In genomic region chr3:197949767-197950660, GRCh38 we compare ENCODE assay signal across 8 cellular contexts. TPM values are rescaled to one million over a fixed set of nuclear protein-coding genes. Genes with fewer than 3 reads are reported as not detected.
DNase-seq lines count a peak whose midpoint lies in the region; ATAC-seq and TF ChIP-seq lines count a peak whose summit lies in the region.

RPL35A (plus strand) TSS chr3:197950190; CDS start chr3:197950968, 778 bp downstream.

- peak within 1 kb of the TSS; percentile 89 for H3K56ac ChIP-seq in H9 (ENCODE audit: insufficient read length, low read depth, low read length)

- no peak within 1 kb of the TSS for H2BK20ac ChIP-seq in H9 (ENCODE audit: low read depth, low read length, poor library complexity, severe bottlenecking)

- peak within 1 kb of the TSS; percentile 95 for H3K18ac ChIP-seq in H9 (ENCODE audit: insufficient read length, low read depth, low read length)

- H3K27me3 Mint-ChIP-seq in H9 (ENCODE audit: low read depth) (no peaks in the 10 kb centered on the region; the same call in 1 of the 2 replicates), nephron progenitor cell (ENCODE audit: low read depth, poor library complexity) (peaks cover 10% of the 10 kb centered on the region)
- H3K27me3 Mint-ChIP-seq in stimulated activated naive CD8-positive, alpha-beta T cell treated with anti-CD3 and anti-CD28 coated beads, Interleukin-15, amount 100 ng/mL, for 72 hours: no peaks in the 10 kb centered on the region

- H3K4me3 Mint-ChIP-seq in H9 (peak within 1 kb of the TSS; percentile 98 to 99), nephron progenitor cell (peak within 1 kb of the TSS; percentile 98)
- peak within 1 kb of the TSS; percentile 96 to 97 for H3K4me3 Mint-ChIP-seq in stimulated activated naive CD8-positive, alpha-beta T cell treated with anti-CD3 and anti-CD28 coated beads, Interleukin-15, amount 100 ng/mL, for 72 hours

- H2BK12ac ChIP-seq in H9 (ENCODE audit: insufficient read length, low read depth, low read length): no peak within 1 kb of the TSS

- H3K27ac ChIP-seq in H9 (ENCODE audit: insufficient read length, low read depth, low read length): peak within 1 kb of the TSS; percentile 91

- H3K27me3 ChIP-seq in H9 (ENCODE audit: insufficient read depth, low read length) (no peaks in the 10 kb centered on the region), MG63 (no peaks in the 10 kb centered on the region)

- H3K27ac Mint-ChIP-seq in H9 (peak within 1 kb of the TSS; percentile 100), nephron progenitor cell (peak within 1 kb of the TSS; percentile 100)
- H3K27ac Mint-ChIP-seq in stimulated activated naive CD8-positive, alpha-beta T cell treated with anti-CD3 and anti-CD28 coated beads, Interleukin-15, amount 100 ng/mL, for 72 hours: peak within 1 kb of the TSS; percentile 99 to 100

- H4K5ac ChIP-seq in H9 (ENCODE audit: insufficient read length, low read depth, low read length): peak within 1 kb of the TSS; percentile 99

- no peak within 1 kb of the TSS for H3K23ac ChIP-seq in H9 (ENCODE audit: insufficient read length, low read depth, low read length)

- ATAC-seq in stimulated activated naive CD8-positive, alpha-beta T cell treated with anti-CD3 and anti-CD28 coated beads, Interleukin-15, amount 100 ng/mL, for 72 hours: peak; percentile 94

- peak within 1 kb of the TSS; percentile 70 for H2AK5ac ChIP-seq in H9 (ENCODE audit: insufficient read length, low read length)

- peaks cover 27 to 42% of the 10 kb centered on the region in 2 experiments for H3K4me1 Mint-ChIP-seq in H9
- peaks cover 40% of the 10 kb centered on the region for H3K4me1 Mint-ChIP-seq in nephron progenitor cell
- peaks cover 55% of the 10 kb centered on the region for H3K4me1 Mint-ChIP-seq in stimulated activated naive CD8-positive, alpha-beta T cell treated with anti-CD3 and anti-CD28 coated beads, Interleukin-15, amount 100 ng/mL, for 72 hours

- peaks cover 10% of the 10 kb centered on the region for H3K23me2 ChIP-seq in H9 (ENCODE audit: insufficient read length, low read depth, low read length, poor library complexity, severe bottlenecking)

- H3K4me2 ChIP-seq in H9 (ENCODE audit: insufficient read depth, insufficient read length, low read length): peak within 1 kb of the TSS; percentile 64

- no peak within 1 kb of the TSS for H2BK120ac ChIP-seq in H9 (ENCODE audit: low read depth, low read length, poor library complexity, severe bottlenecking)

- H2BK15ac ChIP-seq in H9 (ENCODE audit: low read depth, low read length): no peak within 1 kb of the TSS

- H3K9me3 ChIP-seq in H9 (ENCODE audit: control insufficient read depth, low read depth, low read length) (no peaks in the 10 kb centered on the region), MG63 (peaks cover 2% of the 10 kb centered on the region; the same call in 1 of the 2 replicates)

- H3K9me3 Mint-ChIP-seq in H9 (peaks cover 0 to 2% of the 10 kb centered on the region in 2 experiments; a peak in 1 of 5 replicates), nephron progenitor cell (no peaks in the 10 kb centered on the region)
- no peaks in the 10 kb centered on the region for H3K9me3 Mint-ChIP-seq in stimulated activated naive CD8-positive, alpha-beta T cell treated with anti-CD3 and anti-CD28 coated beads, Interleukin-15, amount 100 ng/mL, for 72 hours

- peak within 1 kb of the TSS; percentile 97 for H3K14ac ChIP-seq in H9 (ENCODE audit: insufficient read depth, low read length)

- H3K36me3 Mint-ChIP-seq in H9 (ENCODE audit: insufficient read depth in 1 of 3, low read depth in 3 of 3) (peaks cover 45 to 49% (median 46%) of the 10 kb centered on the region in 3 experiments), nephron progenitor cell (ENCODE audit: low read depth) (peaks cover 38% of the 10 kb centered on the region)

- H3T11ph ChIP-seq in H9 (ENCODE audit: low read length): no peak within 1 kb of the TSS

- DNase-seq in ELR (ENCODE audit: low read depth) (peak; percentile 98), H9 (peak; percentile 84), MG63 (peak; percentile 90), SHP77 treated with DMSO at 0.1 percent for 48 hours (lab: John Stamatoyannopoulos, UW) (peak; percentile 55), fibroblast of the conjunctiva (ENCODE audit: low read depth) (peak; percentile 90), nephron progenitor cell (peak; percentile 77)
- peak; percentile 92 for DNase-seq in activated effector memory CD4-positive, alpha-beta T cell treated with anti-CD3 and anti-CD28 coated beads, Interleukin-2, amount 50 U/mL, for 16 hours
- peak; percentile 87 to 88 for DNase-seq in stimulated activated naive CD8-positive, alpha-beta T cell treated with anti-CD3 and anti-CD28 coated beads, Interleukin-15, amount 100 ng/mL, for 72 hours

- H3K36me3 ChIP-seq in MG63: peaks cover 49% of the 10 kb centered on the region

- H4K91ac ChIP-seq in H9 (ENCODE audit: insufficient read length, low read depth, low read length): peak within 1 kb of the TSS; percentile 51

- WGBS in H9 (ENCODE audit: extremely low coverage, insufficient read length, low lambda C conversion rate): no CpG with 5 or more reads among the region's 37 CpGs

- H3K79me2 ChIP-seq in H9 (ENCODE audit: insufficient read depth, low read length): peaks cover 11% of the 10 kb centered on the region; the same call in 1 of the 2 replicates

- H3K4me1 ChIP-seq in H9 (ENCODE audit: insufficient read depth, low read length): no peaks in the 10 kb centered on the region

- H2AFZ ChIP-seq in H9 (ENCODE audit: low read length): no peak within 1 kb of the TSS

- H3K4ac ChIP-seq in H9 (ENCODE audit: low read depth, low read length): peak within 1 kb of the TSS; percentile 67; the same call in 1 of the 2 replicates

- no peaks in the 10 kb centered on the region for H4K20me1 ChIP-seq in H9 (ENCODE audit: control insufficient read depth, insufficient read depth, insufficient read length)

- H3K4me3 ChIP-seq in MG63: peak within 1 kb of the TSS; percentile 100

- no peak for TF ChIP-seq CTCF in H9 (conservative IDR thresholded peaks at IDR 0.05)
- no peak for TF ChIP-seq CTCF in nephron progenitor cell (IDR thresholded peaks at IDR 0.05)

- H2BK5ac ChIP-seq in H9 (ENCODE audit: insufficient read length, low read length): peak within 1 kb of the TSS; percentile 85

- H4K8ac ChIP-seq in H9 (replicated peaks; ENCODE audit: insufficient read length, low read depth, low read length): peak within 1 kb of the TSS; percentile 99

- H3K9ac ChIP-seq in H9 (ENCODE audit: extremely low read depth, insufficient read length, low read length): peak within 1 kb of the TSS; percentile 100

- H3K79me1 ChIP-seq in H9 (ENCODE audit: insufficient read depth, low read depth, low read length, poor library complexity, severe bottlenecking): peaks cover 7% of the 10 kb centered on the region

RNA-seq across cellular contexts. Expression of gene RPL35A, which starts in this region (rescaled TPM):
- 1,563 and 1,572 TPM in 2 replicates for total RNA-seq in H9 (2021)
- total RNA-seq in MG63 (2014; rRNA removed; shearing (Covaris generic); ENCODE audit: low replicate concordance): 2,427 and 2,822 TPM in 2 replicates

Comparison
In these comparisons a context has a peak if more than half of its experiments do, and no peak if none do; other contexts are left out.
1. Peak in every context shown above with its lines: DNase-seq, ATAC-seq, H3K4me3 ChIP-seq and H3K27ac ChIP-seq.